Comparison of ENCODE assay signal across 1 cellular context in genomic region chr6:29649701-29650673, GRCh38.
A peak's percentile ranks its signal among the peaks of the same experiment; 100 is the strongest.
TF ChIP-seq lines count a peak whose summit lies in the region.

No MANE protein-coding gene starts in this region.

TF ChIP-seq in IMR-90, 13 proteins besides CTCF, POLR2A, EP300 and RAD21 (continued from another document):
- TF ChIP-seq USF2 (IDR thresholded peaks at IDR 0.05; ENCODE audit: low read depth, low read length) (no peak), MAFK (IDR thresholded peaks at IDR 0.05; ENCODE audit: low read depth, low read length) (0 out of 2 replicates have a peak, but pooled peaks have one; percentile 10), BHLHE40 (IDR thresholded peaks at IDR 0.05; ENCODE audit: low read depth, low read length) (peak; percentile 43; the same call in 1 of the 2 replicates)
TF ChIP-seq in IMR-90: peak in this region for 5.
